ENCODE assay signal across 29 cellular contexts in genomic region chr1:107975861-107976260, GRCh38.
"Had no signal": no experiment of that assay in that cellular context is flagged by ENCODE, and none has a peak within 500 bp of the region (broad histone marks: within the 10 kb centered on the region; RNA-seq: fewer than 3 reads in every experiment).

No MANE protein-coding gene starts in this region.

- H3K9me3 ChIP-seq: ovary, psoas muscle, right lobe of liver, sigmoid colon, spleen, suprapubic skin, testis, tibial artery, transverse colon, upper lobe of right lung, uterus had no signal

- H3K4me1 ChIP-seq: neural progenitor cell, parathyroid adenoma, psoas muscle, right lobe of liver, sigmoid colon, suprapubic skin, testis, tibial artery, transverse colon, upper lobe of right lung, uterus had no signal

- H3K27me3 ChIP-seq: neural progenitor cell, ovary, right lobe of liver, sigmoid colon, spleen, suprapubic skin, testis, tibial artery, transverse colon, upper lobe of right lung, uterus had no signal

- H3K36me3 ChIP-seq: neural progenitor cell, ovary, right lobe of liver, sigmoid colon, spleen, suprapubic skin, tibial artery, transverse colon, upper lobe of right lung, uterus had no signal

- H3K4me1 Mint-ChIP-seq: stimulated activated naive CD8-positive, alpha-beta T cell treated with anti-CD3 and anti-CD28 coated beads, Interleukin-15, amount 100 ng/mL, for 72 hours had no signal

- H3K4me3 ChIP-seq: neural progenitor cell, ovary, psoas muscle, right lobe of liver, sigmoid colon, skin epidermis, smooth muscle cell, spleen, suprapubic skin, testis, tibial artery, transverse colon, upper lobe of right lung, uterus had no signal

- DNase-seq: naive thymus-derived CD4-positive, alpha-beta T cell; natural killer cell; occipital lobe; ovary; posterior cingulate gyrus; psoas muscle; right cardiac atrium; right lobe of liver; sigmoid colon; spleen; stimulated activated CD4-positive, alpha-beta T cell treated with anti-CD3 and anti-CD28 coated beads, Interleukin-12 subunit alpha, Interleukin-12 subunit beta, amount 100 ng/mL, for 4 hours; stimulated activated CD4-positive, alpha-beta T cell treated with anti-CD3 and anti-CD28 coated beads, Interleukin-4, amount 100 ng/mL, for 4 hours; stimulated activated naive CD4-positive, alpha-beta T cell; stimulated activated naive CD8-positive, alpha-beta T cell treated with anti-CD3 and anti-CD28 coated beads, Interleukin-15, amount 100 ng/mL, for 72 hours; stimulated activated naive CD8-positive, alpha-beta T cell treated with anti-CD3 and anti-CD28 coated beads, Interleukin-15, Interleukin-2, amounts not matched to agents 100 U/mL and 50 U/mL, for 24 hours; substantia nigra; testis; tibial artery; transverse colon; upper lobe of right lung; uterus had no signal

- ATAC-seq: naive thymus-derived CD4-positive, alpha-beta T cell; natural killer cell; psoas muscle; right cardiac atrium; right lobe of liver; stimulated activated memory B cell treated with anti-CD40 and anti-IgM and Interleukin-4, amounts not matched to agents 10 μg/mL and 1 μg/mL and 100 μg/mL, for 72 hours; stimulated activated naive CD8-positive, alpha-beta T cell treated with anti-CD3 and anti-CD28 coated beads, Interleukin-15, amount 100 ng/mL, for 72 hours; stimulated activated naive CD8-positive, alpha-beta T cell treated with anti-CD3 and anti-CD28 coated beads, Interleukin-15, Interleukin-2, amounts not matched to agents 100 U/mL and 50 U/mL, for 24 hours; upper lobe of right lung had no signal

- H3K27ac ChIP-seq: neural progenitor cell, ovary, parathyroid adenoma, psoas muscle, right lobe of liver, sigmoid colon, skin epidermis, spleen, suprapubic skin, testis, tibial artery, transverse colon, upper lobe of right lung, uterus had no signal

- H3K27me3 Mint-ChIP-seq: stimulated activated memory B cell treated with anti-CD40 and anti-IgM and Interleukin-4, amounts not matched to agents 10 μg/mL and 1 μg/mL and 100 μg/mL, for 72 hours; stimulated activated naive CD8-positive, alpha-beta T cell treated with anti-CD3 and anti-CD28 coated beads, Interleukin-15, amount 100 ng/mL, for 72 hours had no signal

- H3K9me3 Mint-ChIP-seq: naive thymus-derived CD4-positive, alpha-beta T cell; natural killer cell; neural progenitor cell; stimulated activated memory B cell treated with anti-CD40 and anti-IgM and Interleukin-4, amounts not matched to agents 10 μg/mL and 1 μg/mL and 100 μg/mL, for 72 hours; stimulated activated naive CD8-positive, alpha-beta T cell treated with anti-CD3 and anti-CD28 coated beads, Interleukin-15, amount 100 ng/mL, for 72 hours; type B pancreatic cell had no signal

- H3K36me3 Mint-ChIP-seq: naive thymus-derived CD4-positive, alpha-beta T cell; natural killer cell; neural progenitor cell; stimulated activated memory B cell treated with anti-CD40 and anti-IgM and Interleukin-4, amounts not matched to agents 10 μg/mL and 1 μg/mL and 100 μg/mL, for 72 hours; type B pancreatic cell had no signal

- H3K4me3 Mint-ChIP-seq: naive thymus-derived CD4-positive, alpha-beta T cell; natural killer cell; neural progenitor cell; stimulated activated memory B cell treated with anti-CD40 and anti-IgM and Interleukin-4, amounts not matched to agents 10 μg/mL and 1 μg/mL and 100 μg/mL, for 72 hours; stimulated activated naive CD8-positive, alpha-beta T cell treated with anti-CD3 and anti-CD28 coated beads, Interleukin-15, amount 100 ng/mL, for 72 hours; type B pancreatic cell had no signal

- H3K27ac Mint-ChIP-seq: naive thymus-derived CD4-positive, alpha-beta T cell; natural killer cell; neural progenitor cell; progenitor cell of endocrine pancreas; stimulated activated memory B cell treated with anti-CD40 and anti-IgM and Interleukin-4, amounts not matched to agents 10 μg/mL and 1 μg/mL and 100 μg/mL, for 72 hours; stimulated activated naive CD8-positive, alpha-beta T cell treated with anti-CD3 and anti-CD28 coated beads, Interleukin-15, amount 100 ng/mL, for 72 hours; type B pancreatic cell had no signal
